In the genomic region with DNA sequence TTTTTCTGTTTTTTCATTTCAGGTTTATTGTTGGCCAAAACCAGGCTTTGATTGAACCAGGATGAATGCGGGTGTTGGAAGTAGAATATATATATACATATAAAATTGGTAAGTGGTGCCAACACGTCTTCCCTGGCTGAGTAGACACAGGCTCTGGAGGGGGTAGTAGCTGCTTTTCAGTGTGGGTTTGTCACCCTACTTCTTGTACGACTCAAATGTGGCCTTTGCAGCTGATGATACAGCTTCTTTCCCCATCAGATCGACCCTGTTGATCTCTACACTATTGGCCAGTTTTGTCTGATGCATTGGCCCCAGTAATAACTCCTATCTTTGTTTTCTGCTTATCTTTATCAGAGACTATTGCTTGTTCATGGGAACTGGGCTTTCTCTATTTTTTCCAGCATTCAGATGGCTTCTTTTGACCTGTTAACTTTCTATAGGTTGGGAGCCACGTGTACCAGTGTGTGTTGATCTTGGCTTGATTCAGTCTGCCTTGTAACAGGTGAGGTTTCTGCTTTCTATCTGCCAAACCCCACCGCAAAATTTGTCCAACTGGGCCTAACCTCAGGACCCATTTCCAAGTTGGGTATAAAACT, we compare ENCODE assay signal across 1 cellular context.
TF ChIP-seq lines count a peak whose summit lies in the region.

No MANE protein-coding gene starts in this region.

TF ChIP-seq in HepG2, 621 proteins besides CTCF, POLR2A, EP300 and RAD21 (continues in another document):
- TF ChIP-seq, protein P1, sequence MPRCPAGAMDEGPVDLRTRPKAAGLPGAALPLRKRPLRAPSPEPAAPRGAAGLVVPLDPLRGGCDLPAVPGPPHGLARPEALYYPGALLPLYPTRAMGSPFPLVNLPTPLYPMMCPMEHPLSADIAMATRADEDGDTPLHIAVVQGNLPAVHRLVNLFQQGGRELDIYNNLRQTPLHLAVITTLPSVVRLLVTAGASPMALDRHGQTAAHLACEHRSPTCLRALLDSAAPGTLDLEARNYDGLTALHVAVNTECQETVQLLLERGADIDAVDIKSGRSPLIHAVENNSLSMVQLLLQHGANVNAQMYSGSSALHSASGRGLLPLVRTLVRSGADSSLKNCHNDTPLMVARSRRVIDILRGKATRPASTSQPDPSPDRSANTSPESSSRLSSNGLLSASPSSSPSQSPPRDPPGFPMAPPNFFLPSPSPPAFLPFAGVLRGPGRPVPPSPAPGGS (CRISPR knock-in tag; IDR thresholded peaks at IDR 0.05), result no peak
- TF ChIP-seq, protein P2, sequence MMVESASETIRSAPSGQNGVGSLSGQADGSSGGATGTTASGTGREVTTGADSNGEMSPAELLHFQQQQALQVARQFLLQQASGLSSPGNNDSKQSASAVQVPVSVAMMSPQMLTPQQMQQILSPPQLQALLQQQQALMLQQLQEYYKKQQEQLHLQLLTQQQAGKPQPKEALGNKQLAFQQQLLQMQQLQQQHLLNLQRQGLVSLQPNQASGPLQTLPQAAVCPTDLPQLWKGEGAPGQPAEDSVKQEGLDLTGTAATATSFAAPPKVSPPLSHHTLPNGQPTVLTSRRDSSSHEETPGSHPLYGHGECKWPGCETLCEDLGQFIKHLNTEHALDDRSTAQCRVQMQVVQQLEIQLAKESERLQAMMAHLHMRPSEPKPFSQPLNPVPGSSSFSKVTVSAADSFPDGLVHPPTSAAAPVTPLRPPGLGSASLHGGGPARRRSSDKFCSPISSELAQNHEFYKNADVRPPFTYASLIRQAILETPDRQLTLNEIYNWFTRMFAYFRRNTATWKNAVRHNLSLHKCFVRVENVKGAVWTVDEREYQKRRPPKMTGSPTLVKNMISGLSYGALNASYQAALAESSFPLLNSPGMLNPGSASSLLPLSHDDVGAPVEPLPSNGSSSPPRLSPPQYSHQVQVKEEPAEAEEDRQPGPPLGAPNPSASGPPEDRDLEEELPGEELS (CRISPR knock-in tag; IDR thresholded peaks at IDR 0.05), result no peak
- no peak for TF ChIP-seq ZFP82 (CRISPR knock-in tag; IDR thresholded peaks at IDR 0.05; ENCODE audit: borderline replicate concordance)
- no peak for TF ChIP-seq FOXM1 (CRISPR knock-in tag; IDR thresholded peaks at IDR 0.05)
- TF ChIP-seq ZNF230 (CRISPR knock-in tag; IDR thresholded peaks at IDR 0.05), result 0 out of 2 replicates have a peak, but pooled peaks have one; percentile 60
- no peak for TF ChIP-seq KDM2A (CRISPR knock-in tag; IDR thresholded peaks at IDR 0.05; ENCODE audit: borderline replicate concordance, low read depth)
- TF ChIP-seq ZNF235 (CRISPR knock-in tag; IDR thresholded peaks at IDR 0.05; ENCODE audit: borderline replicate concordance), result peak; percentile 32; the same call in 1 of the 2 replicates
- no peak for TF ChIP-seq RARA (CRISPR knock-in tag; IDR thresholded peaks at IDR 0.05)
- peak; percentile 12; the same call in 1 of the 2 replicates for TF ChIP-seq TFE3 (CRISPR knock-in tag; IDR thresholded peaks at IDR 0.05)
- no peak for TF ChIP-seq TCF12 (IDR thresholded peaks at IDR 0.05)
- TF ChIP-seq TCF12 (CRISPR knock-in tag; IDR thresholded peaks at IDR 0.05), result no peak
- TF ChIP-seq TEAD2 (CRISPR knock-in tag; IDR thresholded peaks at IDR 0.05), result no peak
- peak; percentile 86; the same call in 1 of the 2 replicates for TF ChIP-seq SSRP1 (CRISPR knock-in tag; IDR thresholded peaks at IDR 0.05)
- TF ChIP-seq HHEX (CRISPR knock-in tag; IDR thresholded peaks at IDR 0.05), result no peak
- TF ChIP-seq ZNF282 (IDR thresholded peaks at IDR 0.05; ENCODE audit: partially characterized antibody), result no peak
- no peak for TF ChIP-seq GATAD1 (CRISPR knock-in tag; IDR thresholded peaks at IDR 0.05)
- no peak for TF ChIP-seq NPAS2 (CRISPR knock-in tag; IDR thresholded peaks at IDR 0.05; ENCODE audit: borderline replicate concordance)
- TF ChIP-seq, protein P3, sequence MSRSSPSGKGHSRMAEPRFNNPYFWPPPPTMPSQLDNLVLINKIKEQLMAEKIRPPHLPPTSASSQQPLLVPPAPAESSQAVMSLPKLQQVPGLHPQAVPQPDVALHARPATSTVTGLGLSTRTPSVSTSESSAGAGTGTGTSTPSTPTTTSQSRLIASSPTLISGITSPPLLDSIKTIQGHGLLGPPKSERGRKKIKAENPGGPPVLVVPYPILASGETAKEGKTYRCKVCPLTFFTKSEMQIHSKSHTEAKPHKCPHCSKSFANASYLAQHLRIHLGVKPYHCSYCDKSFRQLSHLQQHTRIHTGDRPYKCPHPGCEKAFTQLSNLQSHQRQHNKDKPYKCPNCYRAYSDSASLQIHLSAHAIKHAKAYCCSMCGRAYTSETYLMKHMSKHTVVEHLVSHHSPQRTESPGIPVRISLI (CRISPR knock-in tag; IDR thresholded peaks at IDR 0.05; ENCODE audit: borderline replicate concordance), result no peak
- TF ChIP-seq POLR2AphosphoS5 (IDR thresholded peaks at IDR 0.05; ENCODE audit: low read depth, low read length), result no peak; the same call in 1 of the 2 replicates
- TF ChIP-seq FOXP1 (IDR thresholded peaks at IDR 0.05), result no peak
- no peak for TF ChIP-seq FOXP1 (CRISPR knock-in tag; IDR thresholded peaks at IDR 0.05)
- TF ChIP-seq, protein P4, sequence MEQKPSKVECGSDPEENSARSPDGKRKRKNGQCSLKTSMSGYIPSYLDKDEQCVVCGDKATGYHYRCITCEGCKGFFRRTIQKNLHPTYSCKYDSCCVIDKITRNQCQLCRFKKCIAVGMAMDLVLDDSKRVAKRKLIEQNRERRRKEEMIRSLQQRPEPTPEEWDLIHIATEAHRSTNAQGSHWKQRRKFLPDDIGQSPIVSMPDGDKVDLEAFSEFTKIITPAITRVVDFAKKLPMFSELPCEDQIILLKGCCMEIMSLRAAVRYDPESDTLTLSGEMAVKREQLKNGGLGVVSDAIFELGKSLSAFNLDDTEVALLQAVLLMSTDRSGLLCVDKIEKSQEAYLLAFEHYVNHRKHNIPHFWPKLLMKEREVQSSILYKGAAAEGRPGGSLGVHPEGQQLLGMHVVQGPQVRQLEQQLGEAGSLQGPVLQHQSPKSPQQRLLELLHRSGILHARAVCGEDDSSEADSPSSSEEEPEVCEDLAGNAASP (CRISPR knock-in tag; IDR thresholded peaks at IDR 0.05; ENCODE audit: borderline replicate concordance), result no peak
- no peak for TF ChIP-seq IRX3 (CRISPR knock-in tag; IDR thresholded peaks at IDR 0.05; ENCODE audit: borderline replicate concordance, low read depth)
- no peak for TF ChIP-seq SRF (IDR thresholded peaks at IDR 0.05; ENCODE audit: low read depth, low read length)
- no peak for TF ChIP-seq SNRNP70 (IDR thresholded peaks at IDR 0.05; ENCODE audit: low read depth, low read length)
- TF ChIP-seq HOXA5 (CRISPR knock-in tag; IDR thresholded peaks at IDR 0.05), result no peak
- TF ChIP-seq NFE2L2 (IDR thresholded peaks at IDR 0.05; ENCODE audit: low read length), result no peak
- TF ChIP-seq MAF1 (CRISPR knock-in tag; IDR thresholded peaks at IDR 0.05; ENCODE audit: borderline replicate concordance), result no peak
- no peak for TF ChIP-seq ARID2 (CRISPR knock-in tag; IDR thresholded peaks at IDR 0.05; ENCODE audit: borderline replicate concordance)
- TF ChIP-seq, protein P5, sequence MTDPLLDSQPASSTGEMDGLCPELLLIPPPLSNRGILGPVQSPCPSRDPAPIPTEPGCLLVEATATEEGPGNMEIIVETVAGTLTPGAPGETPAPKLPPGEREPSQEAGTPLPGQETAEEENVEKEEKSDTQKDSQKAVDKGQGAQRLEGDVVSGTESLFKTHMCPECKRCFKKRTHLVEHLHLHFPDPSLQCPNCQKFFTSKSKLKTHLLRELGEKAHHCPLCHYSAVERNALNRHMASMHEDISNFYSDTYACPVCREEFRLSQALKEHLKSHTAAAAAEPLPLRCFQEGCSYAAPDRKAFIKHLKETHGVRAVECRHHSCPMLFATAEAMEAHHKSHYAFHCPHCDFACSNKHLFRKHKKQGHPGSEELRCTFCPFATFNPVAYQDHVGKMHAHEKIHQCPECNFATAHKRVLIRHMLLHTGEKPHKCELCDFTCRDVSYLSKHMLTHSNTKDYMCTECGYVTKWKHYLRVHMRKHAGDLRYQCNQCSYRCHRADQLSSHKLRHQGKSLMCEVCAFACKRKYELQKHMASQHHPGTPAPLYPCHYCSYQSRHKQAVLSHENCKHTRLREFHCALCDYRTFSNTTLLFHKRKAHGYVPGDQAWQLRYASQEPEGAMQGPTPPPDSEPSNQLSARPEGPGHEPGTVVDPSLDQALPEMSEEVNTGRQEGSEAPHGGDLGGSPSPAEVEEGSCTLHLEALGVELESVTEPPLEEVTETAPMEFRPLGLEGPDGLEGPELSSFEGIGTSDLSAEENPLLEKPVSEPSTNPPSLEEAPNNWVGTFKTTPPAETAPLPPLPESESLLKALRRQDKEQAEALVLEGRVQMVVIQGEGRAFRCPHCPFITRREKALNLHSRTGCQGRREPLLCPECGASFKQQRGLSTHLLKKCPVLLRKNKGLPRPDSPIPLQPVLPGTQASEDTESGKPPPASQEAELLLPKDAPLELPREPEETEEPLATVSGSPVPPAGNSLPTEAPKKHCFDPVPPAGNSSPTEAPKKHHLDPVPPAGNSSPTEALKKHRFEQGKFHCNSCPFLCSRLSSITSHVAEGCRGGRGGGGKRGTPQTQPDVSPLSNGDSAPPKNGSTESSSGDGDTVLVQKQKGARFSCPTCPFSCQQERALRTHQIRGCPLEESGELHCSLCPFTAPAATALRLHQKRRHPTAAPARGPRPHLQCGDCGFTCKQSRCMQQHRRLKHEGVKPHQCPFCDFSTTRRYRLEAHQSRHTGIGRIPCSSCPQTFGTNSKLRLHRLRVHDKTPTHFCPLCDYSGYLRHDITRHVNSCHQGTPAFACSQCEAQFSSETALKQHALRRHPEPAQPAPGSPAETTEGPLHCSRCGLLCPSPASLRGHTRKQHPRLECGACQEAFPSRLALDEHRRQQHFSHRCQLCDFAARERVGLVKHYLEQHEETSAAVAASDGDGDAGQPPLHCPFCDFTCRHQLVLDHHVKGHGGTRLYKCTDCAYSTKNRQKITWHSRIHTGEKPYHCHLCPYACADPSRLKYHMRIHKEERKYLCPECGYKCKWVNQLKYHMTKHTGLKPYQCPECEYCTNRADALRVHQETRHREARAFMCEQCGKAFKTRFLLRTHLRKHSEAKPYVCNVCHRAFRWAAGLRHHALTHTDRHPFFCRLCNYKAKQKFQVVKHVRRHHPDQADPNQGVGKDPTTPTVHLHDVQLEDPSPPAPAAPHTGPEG (CRISPR knock-in tag; IDR thresholded peaks at IDR 0.05), result no peak
- no peak for TF ChIP-seq HMG20A (CRISPR knock-in tag; IDR thresholded peaks at IDR 0.05; ENCODE audit: borderline replicate concordance)
- TF ChIP-seq, protein P6, sequence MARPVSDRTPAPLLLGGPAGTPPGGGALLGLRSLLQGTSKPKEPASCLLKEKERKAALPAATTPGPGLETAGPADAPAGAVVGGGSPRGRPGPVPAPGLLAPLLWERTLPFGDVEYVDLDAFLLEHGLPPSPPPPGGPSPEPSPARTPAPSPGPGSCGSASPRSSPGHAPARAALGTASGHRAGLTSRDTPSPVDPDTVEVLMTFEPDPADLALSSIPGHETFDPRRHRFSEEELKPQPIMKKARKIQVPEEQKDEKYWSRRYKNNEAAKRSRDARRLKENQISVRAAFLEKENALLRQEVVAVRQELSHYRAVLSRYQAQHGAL (CRISPR knock-in tag; IDR thresholded peaks at IDR 0.05; ENCODE audit: not compliant biosample characterization), result no peak
- peak; percentile 64; the same call in 1 of the 2 replicates for TF ChIP-seq CREBL2 (CRISPR knock-in tag; IDR thresholded peaks at IDR 0.05; ENCODE audit: borderline replicate concordance)
- 0 out of 2 replicates have a peak, but pooled peaks have one; percentile 9 for TF ChIP-seq SNAPC5 (CRISPR knock-in tag; IDR thresholded peaks at IDR 0.05; ENCODE audit: borderline replicate concordance)
- TF ChIP-seq KLF6 (CRISPR knock-in tag; IDR thresholded peaks at IDR 0.05), result no peak
- TF ChIP-seq, protein P7, sequence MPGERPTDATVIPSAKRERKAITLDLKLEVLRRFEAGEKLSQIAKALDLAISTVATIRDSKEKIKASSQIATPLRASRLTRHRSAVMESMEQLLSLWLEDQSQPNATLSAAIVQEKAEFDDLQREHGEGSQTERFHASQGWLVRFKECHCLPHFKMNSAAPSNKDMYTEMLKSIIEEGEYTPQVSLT (CRISPR knock-in tag; IDR thresholded peaks at IDR 0.05; ENCODE audit: borderline replicate concordance, low read depth), result no peak
- TF ChIP-seq ZNF530 (CRISPR knock-in tag; IDR thresholded peaks at IDR 0.05; ENCODE audit: low read depth), result no peak
- TF ChIP-seq ZNF839 (CRISPR knock-in tag; IDR thresholded peaks at IDR 0.05; ENCODE audit: borderline replicate concordance), result no peak
- TF ChIP-seq AKAP8 (CRISPR knock-in tag; IDR thresholded peaks at IDR 0.05), result 0 out of 2 replicates have a peak, but pooled peaks have one; percentile 23
- no peak for TF ChIP-seq ZNF629 (CRISPR knock-in tag; conservative IDR thresholded peaks at IDR 0.05)
- TF ChIP-seq ZNF615 (CRISPR knock-in tag; IDR thresholded peaks at IDR 0.05; ENCODE audit: borderline replicate concordance), result no peak
- TF ChIP-seq SATB2 (CRISPR knock-in tag; IDR thresholded peaks at IDR 0.05), result no peak
- TF ChIP-seq NR1H2 (CRISPR knock-in tag; IDR thresholded peaks at IDR 0.05; ENCODE audit: borderline replicate concordance, low read depth), result no peak
- TF ChIP-seq, protein P8, sequence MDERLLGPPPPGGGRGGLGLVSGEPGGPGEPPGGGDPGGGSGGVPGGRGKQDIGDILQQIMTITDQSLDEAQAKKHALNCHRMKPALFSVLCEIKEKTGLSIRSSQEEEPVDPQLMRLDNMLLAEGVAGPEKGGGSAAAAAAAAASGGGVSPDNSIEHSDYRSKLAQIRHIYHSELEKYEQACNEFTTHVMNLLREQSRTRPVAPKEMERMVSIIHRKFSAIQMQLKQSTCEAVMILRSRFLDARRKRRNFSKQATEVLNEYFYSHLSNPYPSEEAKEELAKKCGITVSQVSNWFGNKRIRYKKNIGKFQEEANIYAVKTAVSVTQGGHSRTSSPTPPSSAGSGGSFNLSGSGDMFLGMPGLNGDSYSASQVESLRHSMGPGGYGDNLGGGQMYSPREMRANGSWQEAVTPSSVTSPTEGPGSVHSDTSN (CRISPR knock-in tag; IDR thresholded peaks at IDR 0.05), result no peak
- no peak; the same call in 1 of the 2 replicates for TF ChIP-seq ZNF670 (CRISPR knock-in tag; IDR thresholded peaks at IDR 0.05; ENCODE audit: borderline replicate concordance)
- TF ChIP-seq MAFG (CRISPR knock-in tag; IDR thresholded peaks at IDR 0.05), result no peak
